8 cellular contexts compared by ENCODE assay signal in the genomic region with DNA sequence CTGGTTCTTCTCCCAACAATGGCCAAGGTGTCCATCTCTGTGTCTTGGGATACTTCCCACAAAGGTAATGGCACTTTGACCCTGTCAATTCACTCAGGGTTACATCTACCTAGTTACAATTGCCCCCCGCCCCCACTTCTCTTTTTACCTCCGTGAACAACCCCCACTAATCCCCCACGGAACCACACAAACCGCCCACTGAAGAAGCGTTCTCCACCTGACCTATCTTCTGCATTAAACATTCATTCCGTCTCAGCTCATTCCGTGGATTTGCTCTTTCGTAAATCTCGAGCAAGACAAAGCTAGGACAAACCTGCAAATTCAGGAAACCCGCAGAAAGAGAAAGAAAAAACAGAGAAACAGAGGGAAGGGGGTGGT. TPM values are rescaled to one million over a fixed set of nuclear protein-coding genes. Genes with fewer than 3 reads are reported as not detected.
A peak's percentile ranks its signal among the peaks of the same experiment; 100 is the strongest.
DNase-seq lines count a peak whose midpoint lies in the region; TF ChIP-seq lines count a peak whose summit lies in the region.

No MANE protein-coding gene starts in this region.

- H3K27ac ChIP-seq in prostate gland = peak overlapping the region; percentile 81 to 82

- H3K4me3 Mint-ChIP-seq in type B pancreatic cell = no peak overlapping the region

- H3K4me1 ChIP-seq in prostate gland (replicated peaks) = no peaks in the 10 kb centered on the region

- peaks cover 3% of the 10 kb centered on the region for H3K36me3 Mint-ChIP-seq in type B pancreatic cell

- no peak overlapping the region for H3K27ac Mint-ChIP-seq in type B pancreatic cell

- peaks cover 25% of the 10 kb centered on the region for H3K4me1 Mint-ChIP-seq in type B pancreatic cell (ENCODE audit: unreplicated experiment)

- peak overlapping the region; percentile 93 for H3K4me3 ChIP-seq in epithelial cell of esophagus (ENCODE audit: low read length)
- peak overlapping the region; percentile 65 to 78 for H3K4me3 ChIP-seq in prostate gland

- no peaks in the 10 kb centered on the region for H3K9me3 ChIP-seq in prostate gland

- intact Hi-C loops in prostate gland (cut with DNase I) = no loop called here

- TF ChIP-seq CTCF in epithelial cell of esophagus (IDR thresholded peaks at IDR 0.05; ENCODE audit: insufficient read depth, low read depth, low read length, missing control alignments) = no peak
- no peak for TF ChIP-seq CTCF in prostate gland (IDR thresholded peaks at IDR 0.05)
- TF ChIP-seq CTCF in type B pancreatic cell (conservative IDR thresholded peaks at IDR 0.05) = no peak

- TF ChIP-seq POLR2A in prostate gland (IDR thresholded peaks at IDR 0.05) = no peak

- DNase-seq in G401 (ENCODE audit: low spot score) = peak; percentile 7
- DNase-seq in NCI-H69 (lab: John Stamatoyannopoulos, UW) = peak; percentile 54
- DNase-seq in epithelial cell of esophagus (ENCODE audit: low read depth) = no peak
- no peak for DNase-seq in prostate gland (ENCODE audit: low spot score)
- no peak for DNase-seq in T-helper 2 cell
- DNase-seq in Ammon's horn (ENCODE audit: low spot score) = no peak
- no peak for DNase-seq in type B pancreatic cell (ENCODE audit: extremely low spot score, unreplicated experiment)
- DNase-seq in NOMO-1 treated with dmso at 0.1 percent for 144 hours (lab: John Stamatoyannopoulos, UW; ENCODE audit: unreplicated experiment) = no peak

- no peaks in the 10 kb centered on the region for H3K27me3 Mint-ChIP-seq in type B pancreatic cell

- H3K27me3 ChIP-seq in prostate gland (replicated peaks; ENCODE audit: insufficient read depth) = no peaks in the 10 kb centered on the region

- 1% methylated on average over 10 of the region's 10 CpGs for WGBS in prostate gland

- H3K9me3 Mint-ChIP-seq in type B pancreatic cell = peaks cover 3% of the 10 kb centered on the region

- in situ Hi-C loops in G401 (cut with HindIII; ENCODE audit: low sequenced_read_pairs) = no loop called here

- no peaks in the 10 kb centered on the region for H3K36me3 ChIP-seq in prostate gland

RNA-seq across cellular contexts. Expression of a gene that starts 0.7 kb away (rescaled TPM):
- 26.7 and 44.2 TPM in 2 replicates for total RNA-seq in G401 (2014; rRNA removed; shearing (Covaris generic))
- total RNA-seq in prostate gland (10 to 100 TPM; 60.5 to 82.3 TPM), type B pancreatic cell (ENCODE audit: low replicate concordance) (78.7 and 146 TPM in 2 replicates)

RNA-seq across cellular contexts. Expression of a gene that starts 40.3 kb away (rescaled TPM):
- 157 and 189 TPM in 2 replicates for total RNA-seq in G401 (2014; rRNA removed; shearing (Covaris generic))
- 100 to 1,000 TPM; 136 to 724 TPM for total RNA-seq in prostate gland
- total RNA-seq in type B pancreatic cell (ENCODE audit: low replicate concordance) = 370 and 456 TPM in 2 replicates

Comparison
In these comparisons a context has a peak if more than half of its experiments do, and no peak if none do; other contexts are left out.
1. DNase-seq: peak in G401 (single experiment) and NCI-H69 (single experiment); none in epithelial cell of esophagus (single experiment), prostate gland (single experiment), T-helper 2 cell (0 of 5), Ammon's horn (single experiment), type B pancreatic cell (single experiment) and NOMO-1 treated with dmso at 0.1 percent for 144 hours (single experiment).